ENCODE assay signal across 8 cellular contexts in the genomic region with DNA sequence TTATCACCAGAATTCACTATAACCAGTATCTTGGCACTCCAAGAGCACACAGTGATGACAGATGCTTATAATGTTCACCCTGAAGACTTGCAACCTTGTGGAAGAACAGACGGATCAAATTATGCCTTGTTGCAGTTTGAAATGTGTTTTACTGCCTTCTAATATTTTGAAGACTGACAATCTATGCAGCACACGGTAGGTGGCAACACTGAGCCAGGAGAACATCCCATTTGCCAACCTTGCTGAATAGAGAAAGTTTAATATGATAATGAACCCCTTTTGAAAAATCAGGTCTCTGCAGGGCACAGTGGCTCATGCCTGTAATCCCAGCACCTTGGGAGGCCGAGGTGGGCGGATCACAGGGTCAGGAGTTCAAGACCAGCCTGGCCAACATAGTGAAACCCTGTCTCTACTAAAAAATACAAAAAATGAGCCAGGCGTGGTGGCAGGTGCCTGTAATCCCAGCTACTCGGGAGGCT.
DNase-seq lines count a peak whose midpoint lies in the region; TF ChIP-seq lines count a peak whose summit lies in the region.
"Not testable (repeated sequence)": the region's sequence is repeated elsewhere in the genome, so short reads cannot be mapped to it uniquely, and the experiment has no call there.

No MANE protein-coding gene starts in this region.

- H3K36me3 Mint-ChIP-seq in HFFc6 (ENCODE audit: low read depth); brain; neural crest cell (ENCODE audit: low read depth): not testable (repeated sequence)

- TF ChIP-seq POLR2A in uterus (IDR thresholded peaks at IDR 0.05) = not testable (repeated sequence)

- H3K27me3 ChIP-seq in cardiac muscle cell, uterus: not testable (repeated sequence)

- H3K4me3 ChIP-seq in cardiac muscle cell, uterus: not testable (repeated sequence)

- H3K4me3 Mint-ChIP-seq in HFFc6, neural crest cell: not testable (repeated sequence)
- H3K4me3 Mint-ChIP-seq in brain = peak overlapping the region in 2 of 5 experiments; percentile 17 to 30

- DNase-seq in EL (peak; percentile 52), HFFc6 (peak; percentile 15), NCI-H1694 treated with DMSO at 0.1 percent for 48 hours (lab: John Stamatoyannopoulos, UW) (peak; percentile 26), SK-N-DZ (ENCODE audit: low spot score) (peak; percentile 43), cardiac muscle cell (ENCODE audit: low read depth in 1 of 2, low spot score in 1 of 2) (peak; percentile 56 to 69), neural crest cell (ENCODE audit: low read depth, low spot score) (peak; percentile 23)
- DNase-seq in uterus = not testable (repeated sequence)

- TF ChIP-seq CTCF in HFFc6 (IDR thresholded peaks at IDR 0.05) = peak; percentile 78
- TF ChIP-seq CTCF in brain (conservative IDR thresholded peaks at IDR 0.05) = peak; percentile 61 to 72
- peak; percentile 76 for TF ChIP-seq CTCF in cardiac muscle cell (IDR thresholded peaks at IDR 0.05; ENCODE audit: low read depth, low read length)
- peak; percentile 76 for TF ChIP-seq CTCF in neural crest cell (conservative IDR thresholded peaks at IDR 0.05)
- peak in 3 of 4 experiments; percentile 31 to 47 (median 41) for TF ChIP-seq CTCF in uterus (IDR thresholded peaks at IDR 0.05)

- not testable (repeated sequence) for H3K9me3 Mint-ChIP-seq in HFFc6, brain, neural crest cell

- H3K27me3 Mint-ChIP-seq in HFFc6 (ENCODE audit: insufficient read depth) = peaks cover 18% of the 10 kb centered on the region
- not testable (repeated sequence) for H3K27me3 Mint-ChIP-seq in brain
- peaks cover 25% of the 10 kb centered on the region for H3K27me3 Mint-ChIP-seq in neural crest cell (ENCODE audit: low read depth)

- not testable (repeated sequence) for H3K27ac Mint-ChIP-seq in HFFc6; neural crest cell (ENCODE audit: unreplicated experiment)
- peak overlapping the region in 3 of 5 experiments; percentile 26 to 40 (median 36) for H3K27ac Mint-ChIP-seq in brain

- intact Hi-C loops in uterus (cut with DNase I; ENCODE audit: low total_unique reads) = not testable (repeated sequence)

- H3K4me1 ChIP-seq in cardiac muscle cell (ENCODE audit: low read depth) = peaks cover 47% of the 10 kb centered on the region
- H3K4me1 ChIP-seq in uterus = not testable (repeated sequence)

- not testable (repeated sequence) for H3K9me3 ChIP-seq in cardiac muscle cell (ENCODE audit: low read depth); uterus

- H3K4me1 Mint-ChIP-seq in HFFc6 (ENCODE audit: low read depth) = not testable (repeated sequence)
- peaks cover 13% of the 10 kb centered on the region for H3K4me1 Mint-ChIP-seq in brain
- H3K4me1 Mint-ChIP-seq in neural crest cell = peaks cover 12% of the 10 kb centered on the region

- peak overlapping the region; percentile 98 for H3K27ac ChIP-seq in cardiac muscle cell
- not testable (repeated sequence) for H3K27ac ChIP-seq in uterus

- H3K36me3 ChIP-seq in cardiac muscle cell, uterus: not testable (repeated sequence)
